ENCODE assay signal across 15 cellular contexts in the genomic region with DNA sequence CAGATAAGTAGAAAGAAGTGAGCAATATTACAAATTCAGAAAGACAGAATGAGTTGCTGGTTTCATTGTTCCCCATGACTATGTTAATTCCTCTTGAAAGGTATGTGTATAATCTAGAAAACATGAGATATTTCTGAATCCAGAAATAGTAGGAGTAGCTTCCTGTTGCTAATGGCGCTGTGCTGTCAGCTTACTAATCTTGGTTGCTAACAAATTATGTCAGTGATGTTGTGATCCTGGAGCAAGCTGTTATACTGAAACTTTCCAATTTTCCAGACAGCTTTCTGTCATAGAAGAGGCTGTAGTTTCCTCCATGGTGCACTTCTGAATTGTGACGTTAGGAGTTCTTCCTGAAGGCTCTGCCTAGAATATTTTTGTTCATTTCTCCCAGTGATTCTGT.
DNase-seq lines count a peak whose midpoint lies in the region; ATAC-seq and TF ChIP-seq lines count a peak whose summit lies in the region.
"Had no signal": no experiment of that assay in that cellular context is flagged by ENCODE, and none has a peak within 500 bp of the region (broad histone marks: within the 10 kb centered on the region; RNA-seq: fewer than 3 reads in every experiment).

No MANE protein-coding gene starts in this region.

- no peak for TF ChIP-seq CTCF in cardiac fibroblast (IDR thresholded peaks at IDR 0.05; ENCODE audit: low read depth, low read length)
- TF ChIP-seq CTCF in fibroblast of pulmonary artery (IDR thresholded peaks at IDR 0.05; ENCODE audit: low read length, missing control alignments) = no peak
- TF ChIP-seq CTCF in uterus (IDR thresholded peaks at IDR 0.05) = no peak

- no peak overlapping the region for H3K4me3 ChIP-seq in cardiac fibroblast (replicated peaks in 1 of 2; ENCODE audit: low read depth in 2 of 2, low read length in 2 of 2)
- H3K4me3 ChIP-seq in fibroblast of pulmonary artery (replicated peaks; ENCODE audit: low read depth, low read length) = no peak overlapping the region
- H3K4me3 ChIP-seq in uterus = no peak overlapping the region
- H3K4me3 ChIP-seq: BLaER1 treated with 17β-estradiol and CSF1 and Interleukin-3, amounts not matched to agents 10 nM and 100 nM; GM12878 had no signal

- intact Hi-C loops in uterus (cut with DNase I; ENCODE audit: low total_unique reads) = no loop called here

- H3K36me3 ChIP-seq in uterus = no peaks in the 10 kb centered on the region
- H3K36me3 ChIP-seq: BLaER1 treated with 17β-estradiol and CSF1 and Interleukin-3, amounts not matched to agents 10 nM and 100 nM had no signal

- no peak for ATAC-seq in HG03039 (IDR thresholded peaks at IDR 0.05; ENCODE audit: unreplicated experiment)
- ATAC-seq in HG03432 (IDR thresholded peaks at IDR 0.05; ENCODE audit: unreplicated experiment) = no peak
- ATAC-seq: GM12878 had no signal

- peak overlapping the region; percentile 52 to 57 for H3K27ac ChIP-seq in uterus
- H3K27ac ChIP-seq: 22Rv1; BLaER1 treated with 17β-estradiol and CSF1 and Interleukin-3, amounts not matched to agents 10 nM and 100 nM had no signal

- no peak for TF ChIP-seq POLR2A in uterus (IDR thresholded peaks at IDR 0.05)

- H3K4me1 ChIP-seq in uterus = no peaks in the 10 kb centered on the region
- H3K4me1 ChIP-seq: BLaER1 treated with 17β-estradiol and CSF1 and Interleukin-3, amounts not matched to agents 10 nM and 100 nM had no signal

- H3K27me3 ChIP-seq in uterus = no peaks in the 10 kb centered on the region
- H3K27me3 ChIP-seq: BLaER1 treated with 17β-estradiol and CSF1 and Interleukin-3, amounts not matched to agents 10 nM and 100 nM had no signal

- DNase-seq in NCI-H446 treated with DMSO at 0.1 percent for 48 hours (lab: John Stamatoyannopoulos, UW) (peak; percentile 2), NCI-H446 (lab: John Stamatoyannopoulos, UW) (no peak), cardiac fibroblast (ENCODE audit: low read depth in 2 of 2) (peak; percentile 29 to 35), fibroblast of pulmonary artery (ENCODE audit: low read depth) (peak; percentile 49), uterus (no peak)
- DNase-seq in activated naive CD4-positive, alpha-beta T cell (lab: John Stamatoyannopoulos, UW) = no peak
- DNase-seq: AML-193; CD4-positive, CD25-positive, alpha-beta regulatory T cell; DMS53; IMR-90 had no signal

- H3K9me3 ChIP-seq in uterus = no peaks in the 10 kb centered on the region

Comparison
In these comparisons a context has a peak if more than half of its experiments do, and no peak if none do; other contexts are left out.
1. DNase-seq: peak in NCI-H446 treated with DMSO at 0.1 percent for 48 hours (single experiment), cardiac fibroblast (2 of 2) and fibroblast of pulmonary artery (single experiment); none in NCI-H446 (0 of 2), uterus (0 of 2) and activated naive CD4-positive, alpha-beta T cell (0 of 4).